ENCODE assay signal across 34 cellular contexts in the genomic region with DNA sequence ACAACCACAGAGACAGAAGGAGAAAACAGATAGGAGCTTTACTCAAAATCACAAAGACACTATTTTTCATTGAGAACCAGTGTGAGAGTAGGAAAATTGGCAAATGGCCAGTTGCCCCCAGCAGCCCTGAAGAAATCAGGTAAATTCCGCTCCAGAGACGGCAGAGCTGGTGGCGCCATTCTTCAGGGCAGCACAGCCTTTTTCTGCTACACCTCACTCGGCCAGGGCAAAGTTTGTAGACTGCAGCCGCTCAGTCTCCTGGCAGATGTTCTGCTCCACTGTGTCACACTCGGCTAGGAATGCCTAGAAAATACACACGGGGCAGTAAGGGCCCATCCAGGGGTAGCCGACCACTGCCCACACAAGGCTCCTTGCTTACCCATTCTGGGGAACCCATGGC. TPM values are rescaled to one million over a fixed set of nuclear protein-coding genes. Genes with fewer than 3 reads are reported as not detected.
"Had no signal": no experiment of that assay in that cellular context is flagged by ENCODE, and none has a peak within 500 bp of the region (broad histone marks: within the 10 kb centered on the region; RNA-seq: fewer than 3 reads in every experiment).

No MANE protein-coding gene starts in this region.

- ATAC-seq: gastroesophageal sphincter; heart left ventricle; left lobe of liver; naive thymus-derived CD4-positive, alpha-beta T cell; right cardiac atrium; stimulated activated memory B cell treated with anti-CD40 and anti-IgM and Interleukin-4, amounts not matched to agents 10 μg/mL and 1 μg/mL and 100 μg/mL, for 72 hours; stimulated activated naive CD8-positive, alpha-beta T cell treated with anti-CD3 and anti-CD28 coated beads, Interleukin-15, Interleukin-2, amounts not matched to agents 100 U/mL and 50 U/mL, for 24 hours had no signal

- H3K27me3 ChIP-seq: esophagus muscularis mucosa, foreskin keratinocyte, gastroesophageal sphincter, heart left ventricle, hepatocyte, sigmoid colon, transverse colon, vagina had no signal

- H3K27ac ChIP-seq: coronary artery, esophagus muscularis mucosa, foreskin keratinocyte, gastroesophageal sphincter, heart left ventricle, hepatocyte, prostate gland, sigmoid colon, thoracic aorta, transverse colon, vagina had no signal

- H3K4me3 Mint-ChIP-seq: memory B cell; naive thymus-derived CD4-positive, alpha-beta T cell; nephron; stimulated activated memory B cell treated with anti-CD40 and anti-IgM and Interleukin-4, amounts not matched to agents 10 μg/mL and 1 μg/mL and 100 μg/mL, for 72 hours had no signal

- DNase-seq: dermis blood vessel endothelial cell; effector memory CD4-positive, alpha-beta T cell; heart left ventricle; kidney; midbrain; naive thymus-derived CD4-positive, alpha-beta T cell; nucleus accumbens; right cardiac atrium; sigmoid colon; stimulated activated CD4-positive, alpha-beta T cell treated with anti-CD3 and anti-CD28 coated beads, Interleukin-4, amount 100 ng/mL, for 4 hours; stimulated activated naive CD8-positive, alpha-beta T cell treated with anti-CD3 and anti-CD28 coated beads, Interleukin-15, Interleukin-2, amounts not matched to agents 100 U/mL and 50 U/mL, for 24 hours; substantia nigra; transverse colon had no signal

- H3K4me3 ChIP-seq: coronary artery, esophagus muscularis mucosa, gastroesophageal sphincter, heart left ventricle, hepatocyte, lung, prostate gland, sigmoid colon, thoracic aorta, transverse colon, vagina had no signal

- H3K27me3 Mint-ChIP-seq: memory B cell; naive thymus-derived CD4-positive, alpha-beta T cell; stimulated activated memory B cell treated with anti-CD40 and anti-IgM and Interleukin-4, amounts not matched to agents 10 μg/mL and 1 μg/mL and 100 μg/mL, for 72 hours had no signal

- H3K4me1 ChIP-seq: esophagus muscularis mucosa, gastroesophageal sphincter, prostate gland, sigmoid colon, transverse colon, vagina had no signal

- H3K9me3 ChIP-seq: esophagus muscularis mucosa, gastroesophageal sphincter, heart left ventricle, prostate gland, sigmoid colon, thoracic aorta, transverse colon, vagina had no signal

- H3K4me1 Mint-ChIP-seq: nephron had no signal

- H3K9me3 Mint-ChIP-seq: memory B cell; naive thymus-derived CD4-positive, alpha-beta T cell; nephron; stimulated activated memory B cell treated with anti-CD40 and anti-IgM and Interleukin-4, amounts not matched to agents 10 μg/mL and 1 μg/mL and 100 μg/mL, for 72 hours had no signal

- H3K27ac Mint-ChIP-seq: memory B cell; naive thymus-derived CD4-positive, alpha-beta T cell; nephron; stimulated activated memory B cell treated with anti-CD40 and anti-IgM and Interleukin-4, amounts not matched to agents 10 μg/mL and 1 μg/mL and 100 μg/mL, for 72 hours had no signal

RNA-seq across cellular contexts. Expression of gene SPINK4, which starts 15.0 kb away (rescaled TPM):
- total RNA-seq: dermis blood vessel endothelial cell; endothelial cell of umbilical vein; epithelial cell of proximal tubule; esophagus muscularis mucosa; fibroblast of lung; foreskin keratinocyte; gastroesophageal sphincter; heart left ventricle; hepatocyte; kidney; left lobe of liver; lung; naive thymus-derived CD4-positive, alpha-beta T cell; osteocyte; prostate gland; renal cortical epithelial cell; right cardiac atrium; sigmoid colon; skeletal muscle tissue; thoracic aorta; ureter; vagina had no signal
- polyA plus RNA-seq: endothelial cell of umbilical vein; fibroblast of lung; foreskin keratinocyte; heart left ventricle; hepatocyte; liver; lung; naive thymus-derived CD4-positive, alpha-beta T cell; right cardiac atrium had no signal
